In the genomic region with DNA sequence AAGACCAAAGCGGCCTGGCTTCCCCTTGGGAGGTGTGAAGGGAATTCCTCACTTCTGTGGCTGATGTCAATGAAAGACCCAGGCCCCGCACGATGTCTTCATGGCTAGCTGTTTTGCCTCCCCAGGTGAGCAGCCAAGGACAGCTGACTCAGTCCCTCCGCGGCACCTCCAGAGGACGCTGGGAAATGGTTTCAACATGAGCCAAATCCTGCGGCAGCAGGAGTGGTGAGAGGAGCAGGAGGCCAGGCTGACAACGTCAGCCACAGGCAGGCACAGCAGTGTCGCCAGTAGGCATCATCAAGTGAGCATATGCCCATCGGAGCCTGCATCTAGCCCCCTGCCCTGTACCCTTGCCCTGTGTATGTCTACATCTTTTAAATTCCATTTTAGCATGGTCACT, we compare ENCODE assay signal across 5 cellular contexts.
"Had no signal": no experiment of that assay in that cellular context is flagged by ENCODE, and none has a peak within 500 bp of the region (broad histone marks: within the 10 kb centered on the region; RNA-seq: fewer than 3 reads in every experiment).

No MANE protein-coding gene starts in this region.

- ATAC-seq: HepG2, K562 had no signal

- DNase-seq: IMR-90, KBM-7, KG1 had no signal
